19 cellular contexts compared by ENCODE assay signal in the genomic region with DNA sequence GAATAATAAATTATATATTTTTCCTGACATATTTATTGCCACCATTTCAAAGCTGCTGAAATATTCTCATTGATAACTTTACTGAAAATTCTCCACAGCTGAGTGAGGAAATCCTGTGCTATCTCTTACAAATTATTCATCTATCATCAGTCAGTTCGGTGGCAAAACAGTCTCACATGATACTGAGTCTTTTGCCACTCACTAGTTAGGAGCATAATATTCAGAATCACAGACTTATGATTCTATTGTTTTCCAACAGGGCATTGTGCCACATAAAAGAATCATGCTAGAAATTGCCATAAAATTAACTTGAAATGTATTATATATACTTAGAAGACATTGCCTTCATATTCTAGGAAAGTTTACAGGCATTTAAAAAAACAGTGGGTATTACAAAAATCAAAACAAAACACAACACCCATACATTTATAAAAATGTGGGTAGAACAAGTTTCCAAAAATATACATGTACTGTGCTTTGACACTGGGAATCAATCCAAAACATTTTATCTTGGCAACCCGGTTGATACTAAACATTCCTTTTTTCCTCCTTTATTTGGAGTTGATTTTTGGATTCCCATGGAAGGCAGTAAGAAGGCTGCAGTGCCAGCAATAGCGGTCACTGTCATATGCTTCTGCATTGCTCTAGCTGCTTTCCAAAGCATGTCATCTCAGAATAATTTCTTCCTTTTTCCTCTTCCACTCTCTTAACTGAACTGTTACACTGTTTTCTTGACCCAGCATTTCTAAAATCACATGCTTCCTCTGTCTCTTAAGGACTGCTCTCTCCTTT. TPM values are rescaled to one million over a fixed set of nuclear protein-coding genes. Genes with fewer than 3 reads are reported as not detected.
DNase-seq lines count a peak whose midpoint lies in the region; ATAC-seq, FAIRE-seq and TF ChIP-seq lines count a peak whose summit lies in the region.
"Had no signal": no experiment of that assay in that cellular context is flagged by ENCODE, and none has a peak within 500 bp of the region (broad histone marks: within the 10 kb centered on the region; RNA-seq: fewer than 3 reads in every experiment).

No MANE protein-coding gene starts in this region.

- CTCF ChIA-PET in HepG2 (lab: Yijun Ruan, JAX; ENCODE audit: low intra/inter-chr PET ratio, low total read pairs): no interaction called here

- H3K79me2 ChIP-seq in HepG2 (ENCODE audit: insufficient read depth, low read length) (no peaks in the 10 kb centered on the region), neural progenitor cell (ENCODE audit: low read depth) (no peaks in the 10 kb centered on the region)

- H3K4me3 Mint-ChIP-seq in activated T-cell treated with anti-CD3 and anti-CD28 coated beads, Interleukin-2, amount 50 U/mL, for 4 hours: no peak overlapping the region
- H3K4me3 Mint-ChIP-seq in neural progenitor cell: no peak overlapping the region
- H3K4me3 Mint-ChIP-seq: stimulated activated memory B cell treated with anti-CD40 and anti-IgM and Interleukin-4, amounts not matched to agents 10 μg/mL and 1 μg/mL and 100 μg/mL, for 72 hours had no signal

- no peak overlapping the region for H3K27ac Mint-ChIP-seq in neural progenitor cell
- H3K27ac Mint-ChIP-seq: stimulated activated memory B cell treated with anti-CD40 and anti-IgM and Interleukin-4, amounts not matched to agents 10 μg/mL and 1 μg/mL and 100 μg/mL, for 72 hours had no signal

- H3K4me1 ChIP-seq in liver (ENCODE audit: control insufficient read depth in 4 of 4, insufficient read depth in 4 of 4, low read length in 3 of 4): no peaks in the 10 kb centered on the region
- H3K4me1 ChIP-seq in HepG2 (ENCODE audit: insufficient read depth, low read length): no peaks in the 10 kb centered on the region
- no peaks in the 10 kb centered on the region for H3K4me1 ChIP-seq in neural progenitor cell
- H3K4me1 ChIP-seq: Caco-2 had no signal

- intact Hi-C loops in HepG2 (cut with micrococcal nuclease; ENCODE audit: unreplicated experiment): no loop called here

- no peak overlapping the region for H3K4me3 ChIP-seq in liver (ENCODE audit: low read depth in 1 of 3, low read length in 3 of 3)
- no peak overlapping the region for H3K4me3 ChIP-seq in HepG2 (replicated peaks in 1 of 3; ENCODE audit: insufficient read depth in 1 of 3, low read depth in 2 of 3, low read length in 3 of 3)
- H3K4me3 ChIP-seq in fibroblast of pulmonary artery (replicated peaks; ENCODE audit: low read depth, low read length): no peak overlapping the region
- no peak overlapping the region for H3K4me3 ChIP-seq in neural progenitor cell

- TF ChIP-seq RAD21 in liver (IDR thresholded peaks at IDR 0.05) (peak in 1 of 2 donors; percentile 13), HepG2 (CRISPR knock-in tag; IDR thresholded peaks at IDR 0.05) (no peak)

- POLR2A ChIA-PET in HepG2 (lab: Yijun Ruan, JAX): no interaction called here

- H4K20me1 ChIP-seq in HepG2 (ENCODE audit: insufficient read depth, low read length) (no peaks in the 10 kb centered on the region; the same call in 1 of the 2 replicates), neural progenitor cell (ENCODE audit: low read depth) (no peaks in the 10 kb centered on the region)

- H3K36me3 Mint-ChIP-seq in activated T-cell treated with anti-CD3 and anti-CD28 coated beads, Interleukin-2, amount 50 U/mL, for 4 hours (ENCODE audit: insufficient read depth): peaks cover 13% of the 10 kb centered on the region
- peaks cover 5% of the 10 kb centered on the region for H3K36me3 Mint-ChIP-seq in neural progenitor cell

- WGBS in liver: 39% methylated on average over 3 of the region's 3 CpGs
- WGBS in HepG2 (ENCODE audit: low lambda C conversion rate): 64% methylated on average over 3 of the region's 3 CpGs

- no TSS peak for BruUV-seq in HepG2 (replicated peaks; lab: Mats Ljungman, UMichigan)

- H3K27ac ChIP-seq in liver (ENCODE audit: low read depth in 1 of 2, low read length in 2 of 2) (no peak overlapping the region), HepG2 (ENCODE audit: extremely low read length, insufficient read depth, low read length) (no peak overlapping the region), neural progenitor cell (no peak overlapping the region)

- no peaks in the 10 kb centered on the region for H3F3A ChIP-seq in neural progenitor cell (ENCODE audit: low read depth)

- TF ChIP-seq EP300 in HepG2 (IDR thresholded peaks at IDR 0.05; ENCODE audit: low read depth in 2 of 2, low read length in 2 of 2) (no peak), HepG2 (CRISPR knock-in tag; IDR thresholded peaks at IDR 0.05; ENCODE audit: borderline replicate concordance) (no peak)

- in situ Hi-C loops in HepG2 (cut with HindIII; ENCODE audit: extremely low pct_ligation_motif_present, low pct_unique_long_range_greater_than_20kb): no loop called here

- peaks cover 2% of the 10 kb centered on the region for H3K4me1 Mint-ChIP-seq in activated T-cell treated with anti-CD3 and anti-CD28 coated beads, Interleukin-2, amount 50 U/mL, for 4 hours (ENCODE audit: low read depth)
- no peaks in the 10 kb centered on the region for H3K4me1 Mint-ChIP-seq in neural progenitor cell

- H2AFZ ChIP-seq in HepG2 (ENCODE audit: low read length) (no peak overlapping the region), neural progenitor cell (replicated peaks) (no peak overlapping the region)

- H3K36me3 ChIP-seq in liver (ENCODE audit: control insufficient read depth in 4 of 4, insufficient read depth in 3 of 4, low read depth in 1 of 4, low read length in 3 of 4) (peaks cover 0 to 5% (median 3%) of the 10 kb centered on the region in 4 donors), HepG2 (replicated peaks in 1 of 2; ENCODE audit: control insufficient read depth in 1 of 2, insufficient read depth in 2 of 2, low read length in 2 of 2) (peaks cover 11 to 30% of the 10 kb centered on the region in 2 experiments), neural progenitor cell (no peaks in the 10 kb centered on the region)

- H3K4me2 ChIP-seq in HepG2 (ENCODE audit: low read depth, low read length) (no peak overlapping the region), neural progenitor cell (no peak overlapping the region)

- no peaks in the 10 kb centered on the region for H3K27me3 Mint-ChIP-seq in activated T-cell treated with anti-CD3 and anti-CD28 coated beads, Interleukin-2, amount 50 U/mL, for 4 hours (ENCODE audit: low read depth)
- no peaks in the 10 kb centered on the region for H3K27me3 Mint-ChIP-seq in neural progenitor cell (ENCODE audit: insufficient read depth, low read depth)
- H3K27me3 Mint-ChIP-seq: stimulated activated memory B cell treated with anti-CD40 and anti-IgM and Interleukin-4, amounts not matched to agents 10 μg/mL and 1 μg/mL and 100 μg/mL, for 72 hours had no signal

- H3K9ac ChIP-seq in liver (ENCODE audit: low read depth in 1 of 2, low read length in 2 of 2): no peak overlapping the region
- no peak overlapping the region for H3K9ac ChIP-seq in HepG2 (ENCODE audit: insufficient read depth, low read depth, low read length)
- H3K9ac ChIP-seq in neural progenitor cell: no peak overlapping the region

- TF ChIP-seq CTCF in liver (IDR thresholded peaks at IDR 0.05; ENCODE audit: low read depth, low read length, missing input control) (no peak), HepG2 (CRISPR knock-in tag; IDR thresholded peaks at IDR 0.05) (no peak), fibroblast of pulmonary artery (IDR thresholded peaks at IDR 0.05; ENCODE audit: low read length, missing control alignments) (peak; percentile 28), neural progenitor cell (IDR thresholded peaks at IDR 0.05) (no peak)

- no peaks in the 10 kb centered on the region for H3K9me3 Mint-ChIP-seq in activated T-cell treated with anti-CD3 and anti-CD28 coated beads, Interleukin-2, amount 50 U/mL, for 4 hours
- no peaks in the 10 kb centered on the region for H3K9me3 Mint-ChIP-seq in neural progenitor cell
- H3K9me3 Mint-ChIP-seq: stimulated activated memory B cell treated with anti-CD40 and anti-IgM and Interleukin-4, amounts not matched to agents 10 μg/mL and 1 μg/mL and 100 μg/mL, for 72 hours had no signal

- ATAC-seq in HepG2 (no peak), HG02588 (IDR thresholded peaks at IDR 0.05; ENCODE audit: unreplicated experiment) (no peak)
- ATAC-seq in activated T-cell treated with anti-CD3 and anti-CD28 coated beads, Interleukin-2, amount 50 U/mL, for 4 hours: no peak
- ATAC-seq: stimulated activated memory B cell treated with anti-CD40 and anti-IgM and Interleukin-4, amounts not matched to agents 10 μg/mL and 1 μg/mL and 100 μg/mL, for 72 hours had no signal

- FAIRE-seq in HepG2 (lab: Jason Lieb, UNC): no peak
- FAIRE-seq: A204.1, colon had no signal

- H3K27me3 ChIP-seq in liver (ENCODE audit: control insufficient read depth in 4 of 4, insufficient read depth in 4 of 4, low read length in 3 of 4) (no peaks in the 10 kb centered on the region), HepG2 (ENCODE audit: control insufficient read depth in 1 of 2, insufficient read depth in 2 of 2, low read length in 2 of 2) (no peaks in the 10 kb centered on the region), neural progenitor cell (no peaks in the 10 kb centered on the region)

- H3K9me3 ChIP-seq in liver (ENCODE audit: control insufficient read depth in 4 of 4, low read length in 3 of 4): no peaks in the 10 kb centered on the region
- no peaks in the 10 kb centered on the region for H3K9me3 ChIP-seq in HepG2 (ENCODE audit: low read length)
- H3K9me3 ChIP-seq in neural progenitor cell (ENCODE audit: low read depth): no peaks in the 10 kb centered on the region
- H3K9me3 ChIP-seq: Caco-2 had no signal

- no peak for TF ChIP-seq POLR2A in HepG2 (IDR thresholded peaks at IDR 0.05; ENCODE audit: insufficient read depth in 1 of 2, low read depth in 2 of 2, low read length in 2 of 2)

- no peak for DNase-seq in HepG2 (ENCODE audit: low spot score)
- DNase-seq in fibroblast of pulmonary artery (ENCODE audit: low read depth): peak; percentile 86
- peak; percentile 12 for DNase-seq in myocyte (ENCODE audit: low read depth)
- DNase-seq in activated T-cell treated with anti-CD3 and anti-CD28 coated beads, Interleukin-2, amount 50 U/mL, for 4 hours: no peak
- no peak for DNase-seq in neural progenitor cell (ENCODE audit: low spot score)
- DNase-seq in activated CD4-positive, alpha-beta T cell treated with anti-CD3 and anti-CD28 coated beads for 1 hour: no peak
- DNase-seq: activated CD4-positive, CD25-positive, alpha-beta regulatory T cell; activated CD8-positive, alpha-beta memory T cell treated with anti-CD3 and anti-CD28 coated beads, Interleukin-2, amount 50 U/mL, for 4 hours; activated naive CD4-positive, alpha-beta T cell treated with anti-CD3 and anti-CD28 coated beads, Interleukin-2, amount 50 U/mL, for 16 hours; Caco-2; midbrain; NCI-H1417 treated with DMSO at 0.1 percent for 48 hours; NCI-H510A treated with DMSO at 0.1 percent for 48 hours; stimulated activated CD4-positive, alpha-beta T cell treated with anti-CD3 and anti-CD28 coated beads, Interleukin-4, amount 100 ng/mL, for 4 hours had no signal

RNA-seq across cellular contexts. Expression of a gene that starts 42.5 kb away (rescaled TPM):
- total RNA-seq in liver (10 to 100 TPM in 1 of 2 donors, 1 to 10 TPM in 1; 5.7 to 17.8 TPM), HepG2 (2016; rRNA removed; fragmentation: Illumina TruSeq; extraction: Trizol) (0.79 and 6.2 TPM in 2 replicates), myocyte (17.3 and 23.0 TPM in 2 replicates), neural progenitor cell (ENCODE audit: low replicate concordance) (20.5 and 38.0 TPM in 2 replicates)
- polyA plus RNA-seq in liver (1 to 10 TPM; 4.7 to 9.0 TPM), HepG2 (2011; rRNA removed) (14.8 and 19.3 TPM in 2 replicates)
- 0.71 and 1.1 TPM in 2 replicates for total RNA-seq in HepG2 (2016; cell fraction: cytosol; rRNA removed; fragmentation: Illumina TruSeq; extraction: Trizol; ENCODE audit: low read depth)
- 0.88 and 6.5 TPM in 2 replicates for total RNA-seq in HepG2 (2016; cell fraction: insoluble cytoplasmic fraction; rRNA removed; fragmentation: Illumina TruSeq; extraction: Trizol)
- 0.93 and 2.4 TPM in 2 replicates for total RNA-seq in HepG2 (2016; cell fraction: membrane; rRNA removed; fragmentation: Illumina TruSeq; extraction: Trizol)
- total RNA-seq in HepG2 (2016; cell fraction: nucleus; rRNA removed; fragmentation: Illumina TruSeq; extraction: Trizol): 11.6 and 12.0 TPM in 2 replicates
- 2.1 and 3.0 TPM in 2 replicates for polyA plus RNA-seq in HepG2 (2011; cell fraction: cytosol; rRNA removed)
- 251 and 263 TPM in 2 replicates for polyA plus RNA-seq in HepG2 (2011; cell fraction: nucleus; rRNA removed)
- polyA plus RNA-seq in HepG2 (2012): 8.2 and 9.1 TPM in 2 replicates
- 0.28 and 0.58 TPM in 2 replicates for polyA plus RNA-seq in HepG2 (2016; cell fraction: cytosol; fragmentation: Illumina TruSeq; extraction: Trizol; ENCODE audit: low read depth)
- polyA plus RNA-seq in HepG2 (2016; cell fraction: insoluble cytoplasmic fraction; fragmentation: Illumina TruSeq; extraction: Trizol; ENCODE audit: low read depth): 0.75 and 1.2 TPM in 2 replicates
- polyA plus RNA-seq in HepG2 (2016; cell fraction: membrane; fragmentation: Illumina TruSeq; extraction: Trizol; ENCODE audit: low read depth): 0.56 and 0.72 TPM in 2 replicates
- polyA plus RNA-seq in HepG2 (2016; cell fraction: nucleus; fragmentation: Illumina TruSeq; extraction: Trizol; ENCODE audit: insufficient read depth, low read depth): 31.9 and 32.0 TPM in 2 replicates
- 9.4 and 19.0 TPM in 2 replicates for polyA minus RNA-seq in HepG2 (2011; rRNA and poly(A)+ RNA removed; ENCODE audit: low replicate concordance)
- polyA minus RNA-seq in HepG2 (2011; cell fraction: cytosol; rRNA and poly(A)+ RNA removed): 0.69 and 0.97 TPM in 2 replicates
- 25.1 and 27.8 TPM in 2 replicates for polyA minus RNA-seq in HepG2 (2011; cell fraction: nucleus; rRNA and poly(A)+ RNA removed)
- polyA plus RNA-seq in myocyte (2012): 10.3 TPM
- 10 to 100 TPM; 23.8 to 28.9 (median 26.0) TPM for total RNA-seq in activated T-cell treated with anti-CD3 and anti-CD28 coated beads, Interleukin-2, amount 50 U/mL, for 4 hours

Comparison
In these comparisons a context has a peak if more than half of its experiments do, and no peak if none do; other contexts are left out.
1. DNase-seq: peak in fibroblast of pulmonary artery (single experiment) and myocyte (single experiment); none in HepG2 (single experiment), activated T-cell treated with anti-CD3 and anti-CD28 coated beads, Interleukin-2, amount 50 U/mL, for 4 hours (single experiment), neural progenitor cell (single experiment) and activated CD4-positive, alpha-beta T cell treated with anti-CD3 and anti-CD28 coated beads for 1 hour (single experiment).